8 cellular contexts compared by ENCODE assay signal in genomic region chr6:24431045-24431451, GRCh38. TPM values are rescaled to one million over a fixed set of nuclear protein-coding genes. Genes with fewer than 3 reads are reported as not detected.
DNase-seq lines count a peak whose midpoint lies in the region; ATAC-seq lines count a peak whose summit lies in the region.

No MANE protein-coding gene starts in this region.

- peaks cover 4% of the 10 kb centered on the region for H3K36me3 ChIP-seq in NT2/D1 (ENCODE audit: insufficient read depth, insufficient read length, low read length)

- no peak overlapping the region for H3K4me3 ChIP-seq in NT2/D1 (ENCODE audit: insufficient read length, low read depth)

- peaks cover 2% of the 10 kb centered on the region for H3K4me1 ChIP-seq in NT2/D1 (ENCODE audit: insufficient read depth, insufficient read length)

- no peaks in the 10 kb centered on the region for H3K27me3 ChIP-seq in NT2/D1 (ENCODE audit: insufficient read depth, insufficient read length)

- no peak overlapping the region for H3K9ac ChIP-seq in NT2/D1 (ENCODE audit: insufficient read length, low read depth)

- intact Hi-C loops in posterior vena cava (cut with DNase I): no loop called here

- H3K9me3 ChIP-seq in NT2/D1 (ENCODE audit: insufficient read depth, low read length): 0 out of 2 replicates have a peak, but pooled peaks cover 5% of the 10 kb centered on the region

- DNase-seq in NCI-H510A treated with DMSO at 0.1 percent for 48 hours (lab: John Stamatoyannopoulos, UW) (peak; percentile 62), NCI-H510A (lab: John Stamatoyannopoulos, UW) (no peak), NT2/D1 (ENCODE audit: low read depth, low spot score) (peak; percentile 11), cerebellar cortex (ENCODE audit: low spot score) (peak; percentile 66), lung microvascular endothelial cell (ENCODE audit: low read depth in 2 of 2) (peak; percentile 53 to 65), islet precursor cell (no peak), posterior vena cava (ENCODE audit: low spot score) (no peak)

- ATAC-seq in HG02885 (IDR thresholded peaks at IDR 0.05; ENCODE audit: poor library complexity, unreplicated experiment): peak; percentile 74

RNA-seq across cellular contexts. Expression of gene MRS2, which starts 28.3 kb away (rescaled TPM):
- total RNA-seq in lung microvascular endothelial cell (9.5 and 10.9 TPM in 2 replicates), posterior vena cava (10 to 100 TPM; 13.6 to 17.6 TPM)

RNA-seq across cellular contexts. Expression of gene GPLD1, which starts 58.3 kb away (rescaled TPM):
- total RNA-seq in lung microvascular endothelial cell (under 0.01 and 0.20 TPM in 2 replicates), posterior vena cava (1 to 10 TPM; 2.5 to 4.1 TPM)

Comparison
In these comparisons a context has a peak if more than half of its experiments do, and no peak if none do; other contexts are left out.
1. DNase-seq: peak in NCI-H510A treated with DMSO at 0.1 percent for 48 hours (single experiment), NT2/D1 (single experiment), cerebellar cortex (single experiment) and lung microvascular endothelial cell (2 of 2); none in NCI-H510A (single experiment), islet precursor cell (single experiment) and posterior vena cava (single experiment).